8 cellular contexts compared by ENCODE assay signal in genomic region chr10:110005716-110006115, GRCh38. TPM values are rescaled to one million over a fixed set of nuclear protein-coding genes. Genes with fewer than 3 reads are reported as not detected.
A peak's percentile ranks its signal among the peaks of the same experiment; 100 is the strongest.
DNase-seq lines count a peak whose midpoint lies in the region; ATAC-seq and TF ChIP-seq lines count a peak whose summit lies in the region.

No MANE protein-coding gene starts in this region.

- no peak overlapping the region for H2BK120ac ChIP-seq in neuronal stem cell (ENCODE audit: low read depth, low read length)

- no peak overlapping the region for H2BK5ac ChIP-seq in neuronal stem cell (ENCODE audit: low read length)

- no peaks in the 10 kb centered on the region for H3K79me1 ChIP-seq in neuronal stem cell (ENCODE audit: low read depth, low read length)

- no peak overlapping the region for H3K9ac ChIP-seq in neuronal stem cell (ENCODE audit: low read depth, low read length, poor library complexity)

- no peak overlapping the region for H3K4ac ChIP-seq in neuronal stem cell (ENCODE audit: low read length)

- H3K27me3 ChIP-seq in esophagus squamous epithelium, result no peaks in the 10 kb centered on the region
- H3K27me3 ChIP-seq in neuronal stem cell (ENCODE audit: control insufficient read depth in 3 of 3, insufficient read depth in 3 of 3, low read depth in 1 of 3, low read length in 3 of 3), result peaks cover 0 to 4% (median 0%) of the 10 kb centered on the region in 3 experiments

- no peak overlapping the region for H3K18ac ChIP-seq in neuronal stem cell (ENCODE audit: low read length)

- H3K9me3 ChIP-seq in esophagus squamous epithelium (no peaks in the 10 kb centered on the region), neuronal stem cell (replicated peaks in 1 of 2; ENCODE audit: control insufficient read depth in 2 of 2, insufficient read depth in 1 of 2, low read depth in 1 of 2, low read length in 2 of 2) (no peaks in the 10 kb centered on the region)

- H3K27me3 Mint-ChIP-seq in activated CD4-positive, alpha-beta memory T cell treated with anti-CD3 and anti-CD28 coated beads for 36 hours, result no peaks in the 10 kb centered on the region

- intact Hi-C loops in esophagus squamous epithelium (cut with DNase I), result loop anchor here (10.0 kb wide), 1 partner anchor 111 kb away; no protein-coding TSS in a partner anchor
- intact Hi-C loops in activated CD4-positive, alpha-beta memory T cell treated with anti-CD3 and anti-CD28 coated beads for 36 hours (cut with micrococcal nuclease), result loop anchor here (5.0 kb wide), 2 partner anchors 222 to 352 kb away; no protein-coding TSS in a partner anchor

- no peak overlapping the region for H2BK15ac ChIP-seq in neuronal stem cell (ENCODE audit: low read length)

- H3K4me3 ChIP-seq in esophagus squamous epithelium, result peak overlapping the region in 3 of 4 donors; percentile 86 to 96 (median 94)
- peak overlapping the region in 1 of 2 donors; percentile 71 for H3K4me3 ChIP-seq in neuronal stem cell (ENCODE audit: low read length in 2 of 2)

- peak in 2 of 4 donors; percentile 41 to 46 for TF ChIP-seq POLR2A in esophagus squamous epithelium (IDR thresholded peaks at IDR 0.05)

- H3K23ac ChIP-seq in neuronal stem cell (ENCODE audit: low read depth, low read length, poor library complexity), result no peak overlapping the region

- TF ChIP-seq CTCF in esophagus squamous epithelium (IDR thresholded peaks at IDR 0.05) (no peak), GM10248 (IDR thresholded peaks at IDR 0.05; ENCODE audit: control extremely low read depth, extremely low read depth, low read depth, missing control alignments) (no peak)

- peaks cover 20% of the 10 kb centered on the region for H3K4me1 Mint-ChIP-seq in activated CD4-positive, alpha-beta memory T cell treated with anti-CD3 and anti-CD28 coated beads for 36 hours (ENCODE audit: low read depth)

- H3K27ac ChIP-seq in esophagus squamous epithelium, result peak overlapping the region in 3 of 4 donors; percentile 94 to 95 (median 94)
- no peak overlapping the region for H3K27ac ChIP-seq in neuronal stem cell (replicated peaks; ENCODE audit: low read length)

- CTCF ChIA-PET in GM10248 (lab: Yijun Ruan, JAX), result no interaction called here
- CTCF ChIA-PET in activated CD4-positive, alpha-beta memory T cell treated with anti-CD3 and anti-CD28 coated beads for 36 hours (lab: Charles Lee), result interaction anchor here (0.6 to 1.9 kb wide), 4 partner anchors 9 to 215 kb away, joined by 3 to 14 read pairs (median 4); no protein-coding TSS in a partner anchor

- no peak overlapping the region for H2AK5ac ChIP-seq in neuronal stem cell (ENCODE audit: low read depth, low read length)

- 49 to 54% methylated on average over 6 to 8 of the region's 8 CpGs for WGBS in esophagus squamous epithelium, 2 donors
- WGBS in neuronal stem cell (ENCODE audit: extremely low coverage in 2 of 2, insufficient read length in 2 of 2, insufficient replicate concordance in 1 of 2), 2 donors, result no CpG with 5 or more reads among the region's 8 CpGs

- H3K14ac ChIP-seq in neuronal stem cell (ENCODE audit: low read length), result no peak overlapping the region

- ATAC-seq in HG02870 (IDR thresholded peaks at IDR 0.05; ENCODE audit: unreplicated experiment), result no peak

- no peaks in the 10 kb centered on the region for H3K9me3 Mint-ChIP-seq in activated CD4-positive, alpha-beta memory T cell treated with anti-CD3 and anti-CD28 coated beads for 36 hours

- no peak overlapping the region for H3K4me3 Mint-ChIP-seq in activated CD4-positive, alpha-beta memory T cell treated with anti-CD3 and anti-CD28 coated beads for 36 hours

- H2BK12ac ChIP-seq in neuronal stem cell (ENCODE audit: low read length), result no peak overlapping the region

- H3K36me3 ChIP-seq in esophagus squamous epithelium (no peaks in the 10 kb centered on the region), neuronal stem cell (replicated peaks in 1 of 2; ENCODE audit: control insufficient read depth in 2 of 2, insufficient read depth in 2 of 2, low read length in 2 of 2) (no peaks in the 10 kb centered on the region)

- H4K8ac ChIP-seq in neuronal stem cell (ENCODE audit: low read depth, low read length), result no peak overlapping the region

- no peak overlapping the region for H4K91ac ChIP-seq in neuronal stem cell (ENCODE audit: low read depth, low read length, poor library complexity)

- H2AFZ ChIP-seq in neuronal stem cell (ENCODE audit: low read length), result peak overlapping the region; percentile 98

- no peak overlapping the region for H3K27ac Mint-ChIP-seq in activated CD4-positive, alpha-beta memory T cell treated with anti-CD3 and anti-CD28 coated beads for 36 hours

- peak overlapping the region; percentile 36 for H3K4me2 ChIP-seq in neuronal stem cell (ENCODE audit: insufficient read depth, low read length, poor library complexity, severe bottlenecking)

- DNase-seq in DMS53 (lab: John Stamatoyannopoulos, UW) (peak; percentile 77), NCI-H748 (lab: John Stamatoyannopoulos, UW; ENCODE audit: unreplicated experiment) (peak; percentile 60), esophagus squamous epithelium (lab: John Stamatoyannopoulos, UW) (no peak), neuronal stem cell (ENCODE audit: low spot score) (no peak), GM10248 (ENCODE audit: extremely low spot score) (no peak), RPMI8226 (no peak)
- DNase-seq in activated CD4-positive, alpha-beta memory T cell treated with anti-CD3 and anti-CD28 coated beads for 36 hours, result no peak

- POLR2A ChIA-PET in GM10248 (lab: Yijun Ruan, JAX), result no interaction called here
- POLR2A ChIA-PET in activated CD4-positive, alpha-beta memory T cell treated with anti-CD3 and anti-CD28 coated beads for 36 hours (lab: Charles Lee), result no interaction called here

- H3K4me1 ChIP-seq in esophagus squamous epithelium (peaks cover 9 to 76% (median 20%) of the 10 kb centered on the region in 3 donors), neuronal stem cell (ENCODE audit: control insufficient read depth in 2 of 2, insufficient read depth in 1 of 2, low read depth in 1 of 2, low read length in 2 of 2) (peaks cover 15 to 21% of the 10 kb centered on the region in 2 donors)

- H3K36me3 Mint-ChIP-seq in activated CD4-positive, alpha-beta memory T cell treated with anti-CD3 and anti-CD28 coated beads for 36 hours, result no peaks in the 10 kb centered on the region

RNA-seq across cellular contexts. Expression of gene ADD3, which starts 2.1 kb away (rescaled TPM):
- total RNA-seq in esophagus squamous epithelium, result 100 to 1,000 TPM in 3 of 4 donors, 10 to 100 TPM in 1; 52.5 to 214 (median 145) TPM
- polyA plus RNA-seq in neuronal stem cell (2013, experiment 1 of 2), result 59.4 TPM
- polyA plus RNA-seq in neuronal stem cell (2013, experiment 2 of 2), result 63.0 TPM
- 10 to 100 TPM; 92.3 to 93.3 TPM for total RNA-seq in activated CD4-positive, alpha-beta memory T cell treated with anti-CD3 and anti-CD28 coated beads for 36 hours

Comparison
In these comparisons a context has a peak if more than half of its experiments do, and no peak if none do; other contexts are left out.
1. DNase-seq: peak in DMS53 (single experiment) and NCI-H748 (single experiment); none in esophagus squamous epithelium (single experiment), neuronal stem cell (single experiment), GM10248 (single experiment), RPMI8226 (single experiment) and activated CD4-positive, alpha-beta memory T cell treated with anti-CD3 and anti-CD28 coated beads for 36 hours (single experiment).